8 cellular contexts compared by ENCODE assay signal in the genomic region with DNA sequence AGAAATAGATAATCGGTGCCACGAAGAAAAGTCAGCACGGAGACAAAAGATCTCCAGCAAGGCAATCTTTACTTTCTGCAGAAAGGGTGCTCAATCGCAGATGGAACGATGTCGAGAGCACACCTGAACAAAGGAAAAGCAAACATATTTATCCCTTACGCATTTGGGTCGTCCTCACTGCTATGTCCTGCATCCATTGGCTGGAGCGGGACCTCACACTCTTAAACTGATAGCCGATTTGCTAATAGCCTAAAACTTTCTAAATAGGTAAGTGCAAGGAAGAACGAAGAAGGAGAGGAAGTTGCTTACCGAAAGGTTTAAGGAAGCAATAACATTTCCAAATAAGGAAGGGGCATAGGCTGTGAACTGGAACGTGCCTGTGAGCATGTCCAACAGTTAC. TPM values are rescaled to one million over a fixed set of nuclear protein-coding genes. Genes with fewer than 3 reads are reported as not detected.
DNase-seq lines count a peak whose midpoint lies in the region; ATAC-seq and TF ChIP-seq lines count a peak whose summit lies in the region.

No MANE protein-coding gene starts in this region.

- peaks cover 3 to 5% of the 10 kb centered on the region in 2 donors for H3K36me3 Mint-ChIP-seq in activated T-cell treated with anti-CD3 and anti-CD28 coated beads, Interleukin-2, amount 50 U/mL, for 72 hours (ENCODE audit: insufficient read depth in 2 of 2)
- peaks cover 19% of the 10 kb centered on the region for H3K36me3 Mint-ChIP-seq in WTC11

- H3K27me3 ChIP-seq in thoracic aorta (replicated peaks; ENCODE audit: insufficient read depth) = no peaks in the 10 kb centered on the region

- TF ChIP-seq CTCF in WTC11 (IDR thresholded peaks at IDR 0.05) (no peak), thoracic aorta (IDR thresholded peaks at IDR 0.05) (no peak)

- H3K9me3 ChIP-seq in iPS-18c (ENCODE audit: control insufficient read depth, insufficient read depth, low read length) (peaks cover 2% of the 10 kb centered on the region), thoracic aorta (no peaks in the 10 kb centered on the region)

- peak overlapping the region; percentile 76 to 92 for H3K27ac ChIP-seq in thoracic aorta

- ATAC-seq in activated T-cell treated with anti-CD3 and anti-CD28 coated beads, Interleukin-2, amount 50 U/mL, for 72 hours (replicated peaks in 1 of 2) = no peak
- ATAC-seq in WTC11 = no peak
- ATAC-seq in thoracic aorta (ENCODE audit: insufficient number of reproducible peaks, low FRiP score, low read depth) = no peak
- no peak for ATAC-seq in HG03457 (IDR thresholded peaks at IDR 0.05; ENCODE audit: unreplicated experiment)

- H3K9me3 Mint-ChIP-seq in activated T-cell treated with anti-CD3 and anti-CD28 coated beads, Interleukin-2, amount 50 U/mL, for 72 hours = peaks cover 0 to 2% of the 10 kb centered on the region in 2 donors
- H3K9me3 Mint-ChIP-seq in WTC11 = peaks cover 7% of the 10 kb centered on the region

- CTCF ChIA-PET in WTC11 (lab: Charles Lee) = interaction anchor here (1.9 kb wide), 2 partner anchors 14 to 30 kb away, joined by 10 to 14 read pairs; a partner anchor contains a TSS

- peak overlapping the region; percentile 94 to 96 for H3K4me3 Mint-ChIP-seq in activated T-cell treated with anti-CD3 and anti-CD28 coated beads, Interleukin-2, amount 50 U/mL, for 72 hours
- peak overlapping the region; percentile 92 for H3K4me3 Mint-ChIP-seq in WTC11

- POLR2A ChIA-PET in WTC11 (lab: Charles Lee) = no interaction called here

- peaks cover 15 to 33% of the 10 kb centered on the region in 2 donors for H3K4me1 ChIP-seq in thoracic aorta (ENCODE audit: control insufficient read depth in 1 of 2, low read depth in 2 of 2)

- DNase-seq in activated T-cell treated with anti-CD3 and anti-CD28 coated beads, Interleukin-2, amount 50 U/mL, for 72 hours = no peak
- no peak for DNase-seq in activated T-cell treated with anti-CD3 and anti-CD28 coated beads, Interleukin-2, amount 50 U/mL, for 1 hour
- DNase-seq in WTC11 (ENCODE audit: low spot score) (no peak), thoracic aorta (ENCODE audit: low spot score) (no peak), inferior parietal cortex (ENCODE audit: extremely low spot score) (no peak), COLO668 (lab: John Stamatoyannopoulos, UW; ENCODE audit: unreplicated experiment) (no peak)

- no peaks in the 10 kb centered on the region for H3K27me3 Mint-ChIP-seq in activated T-cell treated with anti-CD3 and anti-CD28 coated beads, Interleukin-2, amount 50 U/mL, for 72 hours (ENCODE audit: low read depth)
- H3K27me3 Mint-ChIP-seq in WTC11 (ENCODE audit: low read depth) = peaks cover 3% of the 10 kb centered on the region; the same call in 1 of the 2 replicates

- H3K4me3 ChIP-seq in iPS-18c (ENCODE audit: insufficient read depth, low read depth, low read length) (peak overlapping the region; percentile 93; the same call in 1 of the 2 replicates), thoracic aorta (peak overlapping the region; percentile 81)

- peaks cover 38% of the 10 kb centered on the region for H3K4me1 Mint-ChIP-seq in activated T-cell treated with anti-CD3 and anti-CD28 coated beads, Interleukin-2, amount 50 U/mL, for 72 hours (ENCODE audit: low read depth)
- H3K4me1 Mint-ChIP-seq in WTC11 = peaks cover 31% of the 10 kb centered on the region

- H3K36me3 ChIP-seq in thoracic aorta = no peaks in the 10 kb centered on the region

- H3K27ac Mint-ChIP-seq in activated T-cell treated with anti-CD3 and anti-CD28 coated beads, Interleukin-2, amount 50 U/mL, for 72 hours = peak overlapping the region; percentile 92
- H3K27ac Mint-ChIP-seq in WTC11 = peak overlapping the region; percentile 97

TF ChIP-seq in WTC11, 78 proteins besides CTCF, POLR2A, EP300 and RAD21:
- TF ChIP-seq ZNF121 (CRISPR knock-in tag; IDR thresholded peaks at IDR 0.05) = no peak
- TF ChIP-seq, protein P1, sequence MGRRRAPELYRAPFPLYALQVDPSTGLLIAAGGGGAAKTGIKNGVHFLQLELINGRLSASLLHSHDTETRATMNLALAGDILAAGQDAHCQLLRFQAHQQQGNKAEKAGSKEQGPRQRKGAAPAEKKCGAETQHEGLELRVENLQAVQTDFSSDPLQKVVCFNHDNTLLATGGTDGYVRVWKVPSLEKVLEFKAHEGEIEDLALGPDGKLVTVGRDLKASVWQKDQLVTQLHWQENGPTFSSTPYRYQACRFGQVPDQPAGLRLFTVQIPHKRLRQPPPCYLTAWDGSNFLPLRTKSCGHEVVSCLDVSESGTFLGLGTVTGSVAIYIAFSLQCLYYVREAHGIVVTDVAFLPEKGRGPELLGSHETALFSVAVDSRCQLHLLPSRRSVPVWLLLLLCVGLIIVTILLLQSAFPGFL (CRISPR knock-in tag; IDR thresholded peaks at IDR 0.05; ENCODE audit: borderline replicate concordance) = no peak

RNA-seq across cellular contexts. Expression of a gene that starts 1.2 kb away (rescaled TPM):
- total RNA-seq in activated T-cell treated with anti-CD3 and anti-CD28 coated beads, Interleukin-2, amount 50 U/mL, for 72 hours = 10 to 100 TPM; 31.3 to 34.9 TPM
- 29.9 to 33.6 TPM (median 33.2 TPM) in 3 replicates for total RNA-seq in WTC11 (2021)
- 10 to 100 TPM; 29.6 to 48.5 TPM for total RNA-seq in thoracic aorta

RNA-seq across cellular contexts. Expression of a gene that starts 30.4 kb away (rescaled TPM):
- 10 to 100 TPM; 10.3 to 12.9 TPM for total RNA-seq in activated T-cell treated with anti-CD3 and anti-CD28 coated beads, Interleukin-2, amount 50 U/mL, for 72 hours
- total RNA-seq in WTC11 (2021) = 91.9 to 103 TPM (median 93.4 TPM) in 3 replicates
- total RNA-seq in thoracic aorta = 10 to 100 TPM; 89.8 to 91.9 TPM
